ENCODE assay signal across 14 cellular contexts in the genomic region with DNA sequence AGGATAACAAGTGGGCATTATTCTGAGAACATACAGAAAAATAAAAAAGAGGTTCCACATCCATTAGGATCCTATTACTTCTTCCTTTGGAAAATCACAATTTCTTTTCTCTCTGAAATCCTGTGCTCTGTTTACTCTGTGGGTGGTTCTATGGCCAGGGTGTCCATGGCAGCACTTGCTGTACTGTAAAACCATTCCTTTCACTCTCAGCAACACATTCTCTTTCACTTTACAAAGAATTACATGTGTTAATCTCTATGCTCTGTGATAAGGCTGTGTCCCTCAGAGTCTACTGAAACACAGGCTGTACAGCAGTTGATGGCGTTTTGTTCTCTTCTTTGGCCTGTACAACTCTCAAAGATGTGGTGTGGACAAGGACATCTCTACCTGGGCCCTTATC.
DNase-seq lines count a peak whose midpoint lies in the region; ATAC-seq and TF ChIP-seq lines count a peak whose summit lies in the region.
"Had no signal": no experiment of that assay in that cellular context is flagged by ENCODE, and none has a peak within 500 bp of the region (broad histone marks: within the 10 kb centered on the region; RNA-seq: fewer than 3 reads in every experiment).

No MANE protein-coding gene starts in this region.

- intact Hi-C loops in left lung (cut with DNase I): no loop called here

- H3K4me1 ChIP-seq in left lung (no peaks in the 10 kb centered on the region), subcutaneous abdominal adipose tissue (ENCODE audit: control insufficient read depth in 5 of 5, insufficient read depth in 5 of 5, low read length in 5 of 5) (peaks cover 0 to 19% (median 13%) of the 10 kb centered on the region in 5 donors)

- H3K9me3 ChIP-seq in left lung: no peaks in the 10 kb centered on the region
- no peaks in the 10 kb centered on the region for H3K9me3 ChIP-seq in subcutaneous abdominal adipose tissue (ENCODE audit: control insufficient read depth in 5 of 5, low read length in 5 of 5)
- H3K9me3 ChIP-seq: esophagus muscularis mucosa, MG63, transverse colon had no signal

- H3K27ac ChIP-seq in left lung (no peak overlapping the region), subcutaneous abdominal adipose tissue (ENCODE audit: low read depth, low read length) (no peak overlapping the region)
- H3K27ac ChIP-seq: esophagus muscularis mucosa, transverse colon had no signal

- peak overlapping the region in 2 of 5 donors; percentile 35 to 44 for H3K9ac ChIP-seq in subcutaneous abdominal adipose tissue (ENCODE audit: low read length in 5 of 5)

- peak; percentile 62 for ATAC-seq in left lung
- ATAC-seq: activated naive CD8-positive, alpha-beta T cell treated with anti-CD3 and anti-CD28 coated beads, Interleukin-2, amount 50 U/mL, for 24 hours had no signal

- no peak overlapping the region for H3K4me3 ChIP-seq in left lung
- H3K4me3 ChIP-seq in subcutaneous abdominal adipose tissue (ENCODE audit: low read depth in 1 of 5, low read length in 5 of 5): peak overlapping the region in 4 of 5 donors; percentile 19 to 49 (median 40)
- H3K4me3 ChIP-seq: MG63, transverse colon had no signal

- no peaks in the 10 kb centered on the region for H3K27me3 ChIP-seq in left lung
- no peaks in the 10 kb centered on the region for H3K27me3 ChIP-seq in subcutaneous abdominal adipose tissue (ENCODE audit: control insufficient read depth in 5 of 5, insufficient read depth in 4 of 5, low read length in 5 of 5)
- H3K27me3 ChIP-seq: esophagus muscularis mucosa, MG63, transverse colon had no signal

- DNase-seq in NCI-H2107 treated with DMSO at 0.1 percent for 48 hours (lab: John Stamatoyannopoulos, UW; ENCODE audit: unreplicated experiment) (peak; percentile 2), NCI-H2107 (lab: John Stamatoyannopoulos, UW) (no peak), dedifferentiated amniotic fluid mesenchymal stem cell (ENCODE audit: extremely low spot score) (peak; percentile 29), left lung (no peak), GOT3 (lab: John Stamatoyannopoulos, UW) (no peak), HUDEP-2 (lab: John Stamatoyannopoulos, UW; ENCODE audit: unreplicated experiment in 76 of 76) (no peak)
- DNase-seq in activated CD4-positive, alpha-beta T cell treated with anti-CD3 and anti-CD28 coated beads for 1 hour: no peak
- DNase-seq: activated CD4-positive, alpha-beta T cell treated with anti-CD3 and anti-CD28 coated beads for 48 hours; activated naive CD8-positive, alpha-beta T cell treated with anti-CD3 and anti-CD28 coated beads, Interleukin-2, amount 50 U/mL, for 24 hours; cortex of kidney; MG63; transverse colon had no signal

- TF ChIP-seq CTCF in left lung (IDR thresholded peaks at IDR 0.05): no peak

- H3K36me3 ChIP-seq in left lung: peaks cover 0 to 2% of the 10 kb centered on the region in 2 donors
- no peaks in the 10 kb centered on the region for H3K36me3 ChIP-seq in subcutaneous abdominal adipose tissue (ENCODE audit: control insufficient read depth in 5 of 5, insufficient read depth in 5 of 5, low read length in 5 of 5)
- H3K36me3 ChIP-seq: esophagus muscularis mucosa, MG63, transverse colon had no signal

Comparison
In these comparisons a context has a peak if more than half of its experiments do, and no peak if none do; other contexts are left out.
1. DNase-seq: peak in NCI-H2107 treated with DMSO at 0.1 percent for 48 hours (single experiment) and dedifferentiated amniotic fluid mesenchymal stem cell (single experiment); none in NCI-H2107 (single experiment), left lung (0 of 2), activated CD4-positive, alpha-beta T cell treated with anti-CD3 and anti-CD28 coated beads for 1 hour (single experiment), GOT3 (single experiment) and HUDEP-2 (0 of 76).
2. H3K4me3 ChIP-seq: peak in subcutaneous abdominal adipose tissue (4 of 5); none in left lung (0 of 2).